ENCODE assay signal across 1 cellular context in the genomic region with DNA sequence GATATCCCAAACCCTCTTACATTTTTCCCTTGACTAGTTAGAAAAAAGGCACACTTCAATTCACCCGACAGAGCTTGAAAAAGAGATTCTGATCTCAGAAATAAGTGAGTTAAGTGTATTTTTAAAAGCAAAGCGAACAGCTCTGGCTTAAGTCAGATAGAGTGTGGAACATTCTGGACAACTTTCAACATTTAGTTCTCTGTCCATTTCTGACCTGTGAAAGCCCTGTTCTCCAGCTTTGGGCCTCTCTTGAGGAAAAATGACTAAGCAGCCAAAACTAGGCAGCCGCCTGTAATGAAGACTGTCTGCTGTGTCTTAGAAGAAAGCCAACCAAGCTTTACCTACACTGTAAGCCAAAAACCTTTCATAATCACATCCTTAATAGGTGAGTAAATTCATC.
TF ChIP-seq lines count a peak whose summit lies in the region.

No MANE protein-coding gene starts in this region.

TF ChIP-seq in WTC11, 78 proteins besides CTCF, POLR2A, EP300 and RAD21 (continued from another document):
- TF ChIP-seq, protein P1, sequence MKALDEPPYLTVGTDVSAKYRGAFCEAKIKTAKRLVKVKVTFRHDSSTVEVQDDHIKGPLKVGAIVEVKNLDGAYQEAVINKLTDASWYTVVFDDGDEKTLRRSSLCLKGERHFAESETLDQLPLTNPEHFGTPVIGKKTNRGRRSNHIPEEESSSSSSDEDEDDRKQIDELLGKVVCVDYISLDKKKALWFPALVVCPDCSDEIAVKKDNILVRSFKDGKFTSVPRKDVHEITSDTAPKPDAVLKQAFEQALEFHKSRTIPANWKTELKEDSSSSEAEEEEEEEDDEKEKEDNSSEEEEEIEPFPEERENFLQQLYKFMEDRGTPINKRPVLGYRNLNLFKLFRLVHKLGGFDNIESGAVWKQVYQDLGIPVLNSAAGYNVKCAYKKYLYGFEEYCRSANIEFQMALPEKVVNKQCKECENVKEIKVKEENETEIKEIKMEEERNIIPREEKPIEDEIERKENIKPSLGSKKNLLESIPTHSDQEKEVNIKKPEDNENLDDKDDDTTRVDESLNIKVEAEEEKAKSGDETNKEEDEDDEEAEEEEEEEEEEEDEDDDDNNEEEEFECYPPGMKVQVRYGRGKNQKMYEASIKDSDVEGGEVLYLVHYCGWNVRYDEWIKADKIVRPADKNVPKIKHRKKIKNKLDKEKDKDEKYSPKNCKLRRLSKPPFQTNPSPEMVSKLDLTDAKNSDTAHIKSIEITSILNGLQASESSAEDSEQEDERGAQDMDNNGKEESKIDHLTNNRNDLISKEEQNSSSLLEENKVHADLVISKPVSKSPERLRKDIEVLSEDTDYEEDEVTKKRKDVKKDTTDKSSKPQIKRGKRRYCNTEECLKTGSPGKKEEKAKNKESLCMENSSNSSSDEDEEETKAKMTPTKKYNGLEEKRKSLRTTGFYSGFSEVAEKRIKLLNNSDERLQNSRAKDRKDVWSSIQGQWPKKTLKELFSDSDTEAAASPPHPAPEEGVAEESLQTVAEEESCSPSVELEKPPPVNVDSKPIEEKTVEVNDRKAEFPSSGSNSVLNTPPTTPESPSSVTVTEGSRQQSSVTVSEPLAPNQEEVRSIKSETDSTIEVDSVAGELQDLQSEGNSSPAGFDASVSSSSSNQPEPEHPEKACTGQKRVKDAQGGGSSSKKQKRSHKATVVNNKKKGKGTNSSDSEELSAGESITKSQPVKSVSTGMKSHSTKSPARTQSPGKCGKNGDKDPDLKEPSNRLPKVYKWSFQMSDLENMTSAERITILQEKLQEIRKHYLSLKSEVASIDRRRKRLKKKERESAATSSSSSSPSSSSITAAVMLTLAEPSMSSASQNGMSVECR (CRISPR knock-in tag; IDR thresholded peaks at IDR 0.05; ENCODE audit: borderline replicate concordance): no peak
- TF ChIP-seq KAT7 (CRISPR knock-in tag; IDR thresholded peaks at IDR 0.05; ENCODE audit: borderline replicate concordance): no peak
- no peak for TF ChIP-seq IRF2 (CRISPR knock-in tag; IDR thresholded peaks at IDR 0.05; ENCODE audit: borderline replicate concordance, low read depth)
